ENCODE assay signal across 8 cellular contexts in genomic region chr18:54357082-54357659, GRCh38. TPM values are rescaled to one million over a fixed set of nuclear protein-coding genes. Genes with fewer than 3 reads are reported as not detected.
A peak's percentile ranks its signal among the peaks of the same experiment; 100 is the strongest.
DNase-seq lines count a peak whose midpoint lies in the region; ATAC-seq and FAIRE-seq lines count a peak whose summit lies in the region.

No MANE protein-coding gene starts in this region.

- H3K4me3 ChIP-seq in H7 (ENCODE audit: insufficient read depth, low read depth, low read length) = peak overlapping the region; percentile 93

- no peaks in the 10 kb centered on the region for H3K27me3 ChIP-seq in H7 (ENCODE audit: control insufficient read depth, insufficient read depth, low read length)

- DNase-seq in H7 = no peak
- peak; percentile 66 for DNase-seq in NCI-H1694 treated with DMSO at 0.1 percent for 48 hours (lab: John Stamatoyannopoulos, UW)
- DNase-seq in caudate nucleus (lab: John Stamatoyannopoulos, UW) = peak in 9 of 61 donors; percentile 11 to 63 (median 40)
- DNase-seq in memory B cell (ENCODE audit: low spot score in 2 of 2) = no peak
- peak; percentile 41 for DNase-seq in ureter (ENCODE audit: low spot score)
- DNase-seq in RCC 7860 (ENCODE audit: low spot score) = no peak
- no peak for DNase-seq in hepatic stellate cell (ENCODE audit: low spot score)

- peaks cover 2% of the 10 kb centered on the region for H3K27me3 Mint-ChIP-seq in memory B cell

- no peaks in the 10 kb centered on the region for H3K36me3 Mint-ChIP-seq in memory B cell

- H3K4me3 Mint-ChIP-seq in memory B cell = peak overlapping the region; percentile 99

- peaks cover 7% of the 10 kb centered on the region for H3K36me3 ChIP-seq in H7 (replicated peaks; ENCODE audit: control insufficient read depth, insufficient read depth, low read length)

- ATAC-seq in GM18502 (IDR thresholded peaks at IDR 0.05; ENCODE audit: poor library complexity, unreplicated experiment) = peak; percentile 52
- peak; percentile 4 for ATAC-seq in memory B cell (ENCODE audit: low read depth)

- peaks cover under 1% of the 10 kb centered on the region for H3K9me3 Mint-ChIP-seq in memory B cell

- H3K27ac Mint-ChIP-seq in memory B cell = peak overlapping the region; percentile 91

- peak overlapping the region; percentile 68 for H3K27ac ChIP-seq in caudate nucleus (ENCODE audit: low read depth, low read length)

- FAIRE-seq in RCC 7860 (lab: Jason Lieb, UNC) = no peak

- H3K4me1 Mint-ChIP-seq in memory B cell = peaks cover 8% of the 10 kb centered on the region

RNA-seq across cellular contexts. Expression of gene STARD6, which starts 0.5 kb away (rescaled TPM):
- not detected in 2 replicates for total RNA-seq in H7 (2014; rRNA removed; shearing (Covaris generic))
- not detected for total RNA-seq in ureter

RNA-seq across cellular contexts. Expression of gene C18orf54, which starts 0.5 kb away (rescaled TPM):
- total RNA-seq in H7 (2014; rRNA removed; shearing (Covaris generic)) = 10.3 and 13.4 TPM in 2 replicates
- total RNA-seq in ureter = 3.1 TPM

Comparison
In these comparisons a context has a peak if more than half of its experiments do, and no peak if none do; other contexts are left out.
1. DNase-seq: peak in NCI-H1694 treated with DMSO at 0.1 percent for 48 hours (single experiment) and ureter (single experiment); none in H7 (single experiment), memory B cell (0 of 2), RCC 7860 (single experiment) and hepatic stellate cell (single experiment).